Comparison of ENCODE assay signal across 37 cellular contexts in genomic region chr11:85803920-85804319, GRCh38. TPM values are rescaled to one million over a fixed set of nuclear protein-coding genes. Genes with fewer than 3 reads are reported as not detected.
"Had no signal": no experiment of that assay in that cellular context is flagged by ENCODE, and none has a peak within 500 bp of the region (broad histone marks: within the 10 kb centered on the region; RNA-seq: fewer than 3 reads in every experiment).

No MANE protein-coding gene starts in this region.

- H3K27ac ChIP-seq: adrenal gland, body of pancreas, brain microvascular endothelial cell, breast epithelium, VCaP had no signal

- DNase-seq: activated B cell treated with CpG ODN at 0.5 μM for 24 hours; activated CD4-positive, alpha-beta memory T cell treated with anti-CD3 and anti-CD28 coated beads for 36 hours; activated CD4-positive, alpha-beta T cell treated with anti-CD3 and anti-CD28 coated beads for 4 hours; activated CD4-positive, alpha-beta T cell treated with anti-CD3 and anti-CD28 coated beads, Interleukin-2, amount 10 ng/mL, durations not matched to agents 24 days and 14 days; activated CD4-positive, alpha-beta T cell treated with anti-CD3 and anti-CD28 coated beads, Interleukin-2, amount 50 U/mL, for 1 hour; activated CD4-positive, alpha-beta T cell treated with anti-CD3 and anti-CD28 coated beads, Interleukin-2, amount 50 U/mL, for 4 hours; activated CD4-positive, CD25-positive, alpha-beta regulatory T cell treated with anti-CD3 and anti-CD28 coated beads, Interleukin-2, amount 50 U/mL, for 72 hours; activated CD8-positive, alpha-beta memory T cell treated with anti-CD3 and anti-CD28 coated beads, Interleukin-2, amount 50 U/mL, for 4 hours; activated CD8-positive, alpha-beta T cell treated with anti-CD3 and anti-CD28 coated beads for 36 hours; activated effector memory CD4-positive, alpha-beta T cell treated with anti-CD3 and anti-CD28 coated beads, Interleukin-2, amount 50 U/mL, for 16 hours; activated gamma-delta T cell treated with Interleukin-2 at 50 U/mL for 16 hours; activated naive CD4-positive, alpha-beta T cell; activated naive CD4-positive, alpha-beta T cell treated with anti-CD3 and anti-CD28 coated beads for 36 hours; activated naive CD4-positive, alpha-beta T cell treated with anti-CD3 and anti-CD28 coated beads, Interleukin-2, amount 50 U/mL, for 16 hours; activated naive CD8-positive, alpha-beta T cell treated with anti-CD3 and anti-CD28 coated beads for 36 hours; activated T-cell treated with anti-CD3 and anti-CD28 coated beads for 4 hours; activated T-cell treated with anti-CD3 and anti-CD28 coated beads, Interleukin-2, amount 50 U/mL, for 1 hour; activated T-cell treated with anti-CD3 and anti-CD28 coated beads, Interleukin-2, amount 50 U/mL, for 4 hours; activated T-cell treated with anti-CD3 and anti-CD28 coated beads, Interleukin-2, amount 50 U/mL, for 72 hours; adrenal gland; amniotic stem cell; aorta; body of pancreas; brain microvascular endothelial cell; central memory CD4-positive, alpha-beta T cell; T-helper 2 cell; T-helper 9 cell had no signal

- H3K4me3 ChIP-seq: adrenal gland, body of pancreas, breast epithelium had no signal

- H3K36me3 ChIP-seq: adrenal gland, brain microvascular endothelial cell, breast epithelium had no signal

- H3K27me3 ChIP-seq: adrenal gland, body of pancreas, brain microvascular endothelial cell, breast epithelium had no signal

- ATAC-seq: activated CD8-positive, alpha-beta T cell treated with anti-CD3 and anti-CD28 coated beads for 36 hours; activated naive CD4-positive, alpha-beta T cell treated with anti-CD3 and anti-CD28 coated beads, Interleukin-2, amount 50 U/mL, for 72 hours; activated T-cell treated with anti-CD3 and anti-CD28 coated beads, Interleukin-2, amount 50 U/mL, for 4 hours; activated T-cell treated with anti-CD3 and anti-CD28 coated beads, Interleukin-2, amount 50 U/mL, for 72 hours; activated T-helper 17 cell treated with anti-CD3 and anti-CD28 coated beads, Interleukin-2, amount 50 U/mL, for 72 hours; body of pancreas had no signal

- H3K4me1 ChIP-seq: adrenal gland, body of pancreas, breast epithelium had no signal

- H3K9me3 ChIP-seq: adrenal gland, body of pancreas, breast epithelium had no signal

- FAIRE-seq: astrocyte, TTC549 had no signal

RNA-seq across cellular contexts. Expression of gene CCDC83, which starts 51.3 kb away (rescaled TPM):
- total RNA-seq: activated B cell treated with CpG ODN at 0.5 μM for 24 hours; activated CD4-positive, alpha-beta memory T cell treated with anti-CD3 and anti-CD28 coated beads for 36 hours; activated CD4-positive, alpha-beta T cell treated with anti-CD3 and anti-CD28 coated beads, Interleukin-2, amount 10 ng/mL, durations not matched to agents 24 days and 14 days; activated CD8-positive, alpha-beta memory T cell treated with anti-CD3 and anti-CD28 coated beads for 36 hours; activated CD8-positive, alpha-beta T cell treated with anti-CD3 and anti-CD28 coated beads for 36 hours; activated naive CD4-positive, alpha-beta T cell treated with anti-CD3 and anti-CD28 coated beads for 36 hours; activated naive CD8-positive, alpha-beta T cell treated with anti-CD3 and anti-CD28 coated beads for 36 hours; activated T-cell treated with anti-CD3 and anti-CD28 coated beads, Interleukin-2, amount 50 U/mL, for 4 hours; activated T-cell treated with anti-CD3 and anti-CD28 coated beads, Interleukin-2, amount 50 U/mL, for 72 hours; activated T-helper 1 cell treated with anti-CD3 and anti-CD28 coated beads, Interleukin-12 subunit alpha, Interleukin-12 subunit beta, Interleukin-2, Interleukin-4 antibody, amounts not matched to agents 30 ng/mL and 10 ng/mL and 1 ng/mL, durations not matched to agents 14 hours and 24 hours and 36 hours; activated T-helper 17 cell treated with anti-CD3 and anti-CD28 coated beads, Interleukin-2, amount 50 U/mL, for 72 hours; adrenal gland; aorta; astrocyte; body of pancreas; cardiac septum; cerebellum had no signal
- polyA plus RNA-seq: adrenal gland, aorta had no signal
